24 cellular contexts compared by ENCODE assay signal in genomic region chr2:241260911-241261310, GRCh38. TPM values are rescaled to one million over a fixed set of nuclear protein-coding genes. Genes with fewer than 3 reads are reported as not detected.
DNase-seq lines count a peak whose midpoint lies in the region; ATAC-seq, FAIRE-seq and TF ChIP-seq lines count a peak whose summit lies in the region.
"Had no signal": no experiment of that assay in that cellular context is flagged by ENCODE, and none has a peak within 500 bp of the region (broad histone marks: within the 10 kb centered on the region; RNA-seq: fewer than 3 reads in every experiment).

No MANE protein-coding gene starts in this region.

- no peak overlapping the region for H2AFZ ChIP-seq in HepG2 (ENCODE audit: low read length)

- no TSS peak for BruUV-seq in HepG2 (replicated peaks; lab: Mats Ljungman, UMichigan)
- BruUV-seq in Calu3 (replicated peaks; lab: Mats Ljungman, UMichigan): no TSS peak

- peaks cover 11% of the 10 kb centered on the region for H3K4me1 ChIP-seq in HepG2 (ENCODE audit: insufficient read depth, low read length)
- H3K4me1 ChIP-seq in right lobe of liver: peaks cover 0 to 13% (median 4%) of the 10 kb centered on the region in 4 donors
- H3K4me1 ChIP-seq: A549, BE2C had no signal

- H3K9ac ChIP-seq in HepG2 (ENCODE audit: insufficient read depth, low read depth, low read length): no peak overlapping the region
- H3K9ac ChIP-seq: BLaER1 treated with 17β-estradiol and CSF1 and Interleukin-3, amounts not matched to agents 10 nM and 100 nM had no signal

- POLR2A ChIA-PET in HepG2 (lab: Yijun Ruan, JAX): interaction anchor here (0.7 kb wide), 1 partner anchor 245 kb away, joined by 4 read pairs; no protein-coding TSS in a partner anchor

- TF ChIP-seq CTCF in HepG2 (CRISPR knock-in tag; IDR thresholded peaks at IDR 0.05) (no peak), right lobe of liver (IDR thresholded peaks at IDR 0.05) (no peak), chondrocyte (IDR thresholded peaks at IDR 0.05) (no peak), Calu3 (IDR thresholded peaks at IDR 0.05; ENCODE audit: unreplicated experiment) (no peak)

- H3K27ac ChIP-seq in HepG2 (ENCODE audit: extremely low read length, insufficient read depth, low read length): no peak overlapping the region
- H3K27ac ChIP-seq in right lobe of liver: no peak overlapping the region
- H3K27ac ChIP-seq: A549; BLaER1 treated with 17β-estradiol and CSF1 and Interleukin-3, amounts not matched to agents 10 nM and 100 nM had no signal

- TF ChIP-seq EP300 in HepG2 (IDR thresholded peaks at IDR 0.05; ENCODE audit: low read depth in 2 of 2, low read length in 2 of 2): no peak
- no peak for TF ChIP-seq EP300 in HepG2 (CRISPR knock-in tag; IDR thresholded peaks at IDR 0.05; ENCODE audit: borderline replicate concordance)

- H3K36me3 ChIP-seq in HepG2 (replicated peaks in 1 of 2; ENCODE audit: control insufficient read depth in 1 of 2, insufficient read depth in 2 of 2, low read length in 2 of 2): peaks cover 56 to 90% of the 10 kb centered on the region in 2 experiments
- H3K36me3 ChIP-seq in right lobe of liver: peaks cover 7 to 97% (median 54%) of the 10 kb centered on the region in 4 donors

- 95% methylated on average over 3 of the region's 3 CpGs for WGBS in HepG2 (ENCODE audit: low lambda C conversion rate)
- 100% methylated on average over 1 of the region's 3 CpGs for WGBS in right lobe of liver (ENCODE audit: insufficient coverage, low coverage, low lambda C conversion rate, missing lambda C conversion rate)

- H3K4me3 Mint-ChIP-seq in chondrocyte (ENCODE audit: unreplicated experiment): no peak overlapping the region
- H3K4me3 Mint-ChIP-seq in Calu3 (ENCODE audit: low read depth, unreplicated experiment): no peak overlapping the region
- H3K4me3 Mint-ChIP-seq in activated naive CD8-positive, alpha-beta T cell treated with anti-CD3 and anti-CD28 coated beads, Interleukin-2, amount 50 U/mL, for 24 hours: no peak overlapping the region
- H3K4me3 Mint-ChIP-seq: CD14-positive monocyte; CD4-positive, alpha-beta T cell; CD8-positive, alpha-beta memory T cell had no signal

- ATAC-seq in HepG2 (no peak), right lobe of liver (no peak), GM18517 (IDR thresholded peaks at IDR 0.05; ENCODE audit: unreplicated experiment) (no peak)
- ATAC-seq in activated naive CD8-positive, alpha-beta T cell treated with anti-CD3 and anti-CD28 coated beads, Interleukin-2, amount 50 U/mL, for 24 hours: no peak

- H3K4me1 Mint-ChIP-seq in chondrocyte (ENCODE audit: low read depth): peaks cover 19% of the 10 kb centered on the region
- no peaks in the 10 kb centered on the region for H3K4me1 Mint-ChIP-seq in Calu3 (ENCODE audit: low read depth, unreplicated experiment)
- no peaks in the 10 kb centered on the region for H3K4me1 Mint-ChIP-seq in activated naive CD8-positive, alpha-beta T cell treated with anti-CD3 and anti-CD28 coated beads, Interleukin-2, amount 50 U/mL, for 24 hours
- H3K4me1 Mint-ChIP-seq: CD14-positive monocyte had no signal

- H3K27me3 Mint-ChIP-seq in chondrocyte (ENCODE audit: low read depth): no peaks in the 10 kb centered on the region
- H3K27me3 Mint-ChIP-seq in Calu3 (ENCODE audit: unreplicated experiment): no peaks in the 10 kb centered on the region
- no peaks in the 10 kb centered on the region for H3K27me3 Mint-ChIP-seq in activated naive CD8-positive, alpha-beta T cell treated with anti-CD3 and anti-CD28 coated beads, Interleukin-2, amount 50 U/mL, for 24 hours
- H3K27me3 Mint-ChIP-seq: CD4-positive, alpha-beta T cell; CD8-positive, alpha-beta memory T cell had no signal

- intact Hi-C loops in HepG2 (cut with micrococcal nuclease; ENCODE audit: unreplicated experiment) (no loop called here), right lobe of liver (cut with DNase I) (no loop called here), Calu3 (cut with micrococcal nuclease; ENCODE audit: unreplicated experiment) (no loop called here)

- peaks cover 61% of the 10 kb centered on the region for H4K20me1 ChIP-seq in HepG2 (ENCODE audit: insufficient read depth, low read length)

- H3K27me3 ChIP-seq in HepG2 (ENCODE audit: control insufficient read depth in 1 of 2, insufficient read depth in 2 of 2, low read length in 2 of 2): no peaks in the 10 kb centered on the region
- H3K27me3 ChIP-seq in right lobe of liver: no peaks in the 10 kb centered on the region
- H3K27me3 ChIP-seq: BE2C; BLaER1 treated with 17β-estradiol and CSF1 and Interleukin-3, amounts not matched to agents 10 nM and 100 nM had no signal

- no peak for TF ChIP-seq POLR2A in HepG2 (IDR thresholded peaks at IDR 0.05; ENCODE audit: insufficient read depth in 1 of 2, low read depth in 2 of 2, low read length in 2 of 2)
- TF ChIP-seq POLR2A in right lobe of liver (IDR thresholded peaks at IDR 0.05): no peak

- H3K4me3 ChIP-seq in HepG2 (replicated peaks in 1 of 3; ENCODE audit: insufficient read depth in 1 of 3, low read depth in 2 of 3, low read length in 3 of 3): no peak overlapping the region
- H3K4me3 ChIP-seq in right lobe of liver: no peak overlapping the region
- H3K4me3 ChIP-seq: A549; BLaER1 treated with 17β-estradiol and CSF1 and Interleukin-3, amounts not matched to agents 10 nM and 100 nM had no signal

- H3K9me3 Mint-ChIP-seq in chondrocyte (ENCODE audit: low read depth): no peaks in the 10 kb centered on the region
- H3K9me3 Mint-ChIP-seq in Calu3 (ENCODE audit: low read depth, unreplicated experiment): no peaks in the 10 kb centered on the region
- no peaks in the 10 kb centered on the region for H3K9me3 Mint-ChIP-seq in activated naive CD8-positive, alpha-beta T cell treated with anti-CD3 and anti-CD28 coated beads, Interleukin-2, amount 50 U/mL, for 24 hours
- H3K9me3 Mint-ChIP-seq: CD4-positive, alpha-beta T cell; CD8-positive, alpha-beta memory T cell had no signal

- DNase-seq in HepG2 (ENCODE audit: low spot score) (no peak), right lobe of liver (no peak), chondrocyte (ENCODE audit: low spot score) (no peak), Calu3 (no peak)
- peak; percentile 10 for DNase-seq in stimulated activated CD8-positive, alpha-beta memory T cell treated with anti-CD3 and anti-CD28 coated beads, Interleukin-4, amount 100 ng/mL, for 48 hours
- no peak for DNase-seq in activated naive CD8-positive, alpha-beta T cell treated with anti-CD3 and anti-CD28 coated beads, Interleukin-2, amount 50 U/mL, for 24 hours
- DNase-seq: 8988T; ACHN; AML-193; BE2C; CD4-positive, alpha-beta T cell; CD8-positive, alpha-beta memory T cell; DMS53; DMS79 treated with DMSO at 0.1 percent for 48 hours; GF-D8; GOT3; HCEC 1CT had no signal

- in situ Hi-C loops in HepG2 (cut with HindIII; ENCODE audit: extremely low pct_ligation_motif_present, low pct_unique_long_range_greater_than_20kb): no loop called here

- peaks cover 70% of the 10 kb centered on the region for H3K79me2 ChIP-seq in HepG2 (ENCODE audit: insufficient read depth, low read length)

- H3K4me2 ChIP-seq in HepG2 (ENCODE audit: low read depth, low read length): no peak overlapping the region
- H3K4me2 ChIP-seq: A549; BLaER1 treated with 17β-estradiol and CSF1 and Interleukin-3, amounts not matched to agents 10 nM and 100 nM had no signal

- H3K9me3 ChIP-seq in HepG2 (ENCODE audit: low read length) (no peaks in the 10 kb centered on the region), right lobe of liver (no peaks in the 10 kb centered on the region)
- H3K9me3 ChIP-seq: A549; BE2C; BLaER1 treated with 17β-estradiol and CSF1 and Interleukin-3, amounts not matched to agents 10 nM and 100 nM had no signal

- CTCF ChIA-PET in HepG2 (lab: Yijun Ruan, JAX; ENCODE audit: low intra/inter-chr PET ratio, low total read pairs) (no interaction called here), Calu3 (lab: Charles Lee) (interaction anchor here (0.6 kb wide), 1 partner anchor 541 kb away, joined by 3 read pairs; no protein-coding TSS in a partner anchor)

- H3K27ac Mint-ChIP-seq in chondrocyte (ENCODE audit: unreplicated experiment): peak overlapping the region; percentile 2
- no peak overlapping the region for H3K27ac Mint-ChIP-seq in Calu3 (ENCODE audit: unreplicated experiment)
- H3K27ac Mint-ChIP-seq in activated naive CD8-positive, alpha-beta T cell treated with anti-CD3 and anti-CD28 coated beads, Interleukin-2, amount 50 U/mL, for 24 hours: no peak overlapping the region

- H3K36me3 Mint-ChIP-seq in chondrocyte (ENCODE audit: low read depth) (peaks cover 46% of the 10 kb centered on the region), Calu3 (ENCODE audit: insufficient read depth, unreplicated experiment) (peaks cover 78% of the 10 kb centered on the region)
- peaks cover 62% of the 10 kb centered on the region for H3K36me3 Mint-ChIP-seq in activated naive CD8-positive, alpha-beta T cell treated with anti-CD3 and anti-CD28 coated beads, Interleukin-2, amount 50 U/mL, for 24 hours (ENCODE audit: low read depth)

- no peak for TF ChIP-seq RAD21 in HepG2 (CRISPR knock-in tag; IDR thresholded peaks at IDR 0.05)

- FAIRE-seq in HepG2 (lab: Jason Lieb, UNC): no peak
- FAIRE-seq: A549, GM12891, GM18507, H54 had no signal

RNA-seq across cellular contexts. Expression of gene HDLBP, which starts 54.6 kb away (rescaled TPM):
- 707 and 912 TPM in 2 replicates for total RNA-seq in HepG2 (2016; rRNA removed; fragmentation: Illumina TruSeq; extraction: Trizol)
- total RNA-seq in HepG2 (2016; cell fraction: cytosol; rRNA removed; fragmentation: Illumina TruSeq; extraction: Trizol; ENCODE audit: low read depth): 195 and 216 TPM in 2 replicates
- total RNA-seq in HepG2 (2016; cell fraction: insoluble cytoplasmic fraction; rRNA removed; fragmentation: Illumina TruSeq; extraction: Trizol): 687 and 831 TPM in 2 replicates
- 620 and 676 TPM in 2 replicates for total RNA-seq in HepG2 (2016; cell fraction: membrane; rRNA removed; fragmentation: Illumina TruSeq; extraction: Trizol)
- 437 and 494 TPM in 2 replicates for total RNA-seq in HepG2 (2016; cell fraction: nucleus; rRNA removed; fragmentation: Illumina TruSeq; extraction: Trizol)
- 434 and 464 TPM in 2 replicates for polyA plus RNA-seq in HepG2 (2011; rRNA removed)
- 419 and 448 TPM in 2 replicates for polyA plus RNA-seq in HepG2 (2011; cell fraction: cytosol; rRNA removed)
- 618 and 764 TPM in 2 replicates for polyA plus RNA-seq in HepG2 (2011; cell fraction: nucleus; rRNA removed)
- 461 and 517 TPM in 2 replicates for polyA plus RNA-seq in HepG2 (2012)
- polyA plus RNA-seq in HepG2 (2016; cell fraction: cytosol; fragmentation: Illumina TruSeq; extraction: Trizol; ENCODE audit: low read depth): 179 and 188 TPM in 2 replicates
- 695 and 895 TPM in 2 replicates for polyA plus RNA-seq in HepG2 (2016; cell fraction: insoluble cytoplasmic fraction; fragmentation: Illumina TruSeq; extraction: Trizol; ENCODE audit: low read depth)
- polyA plus RNA-seq in HepG2 (2016; cell fraction: membrane; fragmentation: Illumina TruSeq; extraction: Trizol; ENCODE audit: low read depth): 483 and 563 TPM in 2 replicates
- 674 and 742 TPM in 2 replicates for polyA plus RNA-seq in HepG2 (2016; cell fraction: nucleus; fragmentation: Illumina TruSeq; extraction: Trizol; ENCODE audit: insufficient read depth, low read depth)
- polyA minus RNA-seq in HepG2 (2011; rRNA and poly(A)+ RNA removed; ENCODE audit: low replicate concordance): 303 and 643 TPM in 2 replicates
- polyA minus RNA-seq in HepG2 (2011; cell fraction: cytosol; rRNA and poly(A)+ RNA removed): 590 and 596 TPM in 2 replicates
- 603 and 678 TPM in 2 replicates for polyA minus RNA-seq in HepG2 (2011; cell fraction: nucleus; rRNA and poly(A)+ RNA removed)
- total RNA-seq in right lobe of liver: 100 to 1,000 TPM; 341 to 557 (median 479) TPM
- total RNA-seq in chondrocyte: 979 to 1,131 TPM (median 989 TPM) in 3 replicates
- 429 and 493 TPM in 2 replicates for total RNA-seq in Calu3 (2022)

RNA-seq across cellular contexts. Expression of gene SEPTIN2, which starts 54.8 kb away (rescaled TPM):
- total RNA-seq in HepG2 (2016; rRNA removed; fragmentation: Illumina TruSeq; extraction: Trizol): 493 and 750 TPM in 2 replicates
- total RNA-seq in HepG2 (2016; cell fraction: cytosol; rRNA removed; fragmentation: Illumina TruSeq; extraction: Trizol; ENCODE audit: low read depth): 68.0 and 78.0 TPM in 2 replicates
- 485 and 732 TPM in 2 replicates for total RNA-seq in HepG2 (2016; cell fraction: insoluble cytoplasmic fraction; rRNA removed; fragmentation: Illumina TruSeq; extraction: Trizol)
- total RNA-seq in HepG2 (2016; cell fraction: membrane; rRNA removed; fragmentation: Illumina TruSeq; extraction: Trizol): 155 and 168 TPM in 2 replicates
- total RNA-seq in HepG2 (2016; cell fraction: nucleus; rRNA removed; fragmentation: Illumina TruSeq; extraction: Trizol): 303 and 351 TPM in 2 replicates
- polyA plus RNA-seq in HepG2 (2011; rRNA removed): 579 and 733 TPM in 2 replicates
- 208 and 366 TPM in 2 replicates for polyA plus RNA-seq in HepG2 (2011; cell fraction: cytosol; rRNA removed)
- polyA plus RNA-seq in HepG2 (2011; cell fraction: nucleus; rRNA removed): 383 and 475 TPM in 2 replicates
- polyA plus RNA-seq in HepG2 (2012): 320 and 513 TPM in 2 replicates
- polyA plus RNA-seq in HepG2 (2016; cell fraction: cytosol; fragmentation: Illumina TruSeq; extraction: Trizol; ENCODE audit: low read depth): 35.1 and 36.8 TPM in 2 replicates
- 746 and 761 TPM in 2 replicates for polyA plus RNA-seq in HepG2 (2016; cell fraction: insoluble cytoplasmic fraction; fragmentation: Illumina TruSeq; extraction: Trizol; ENCODE audit: low read depth)
- polyA plus RNA-seq in HepG2 (2016; cell fraction: membrane; fragmentation: Illumina TruSeq; extraction: Trizol; ENCODE audit: low read depth): 102 and 104 TPM in 2 replicates
- 515 and 562 TPM in 2 replicates for polyA plus RNA-seq in HepG2 (2016; cell fraction: nucleus; fragmentation: Illumina TruSeq; extraction: Trizol; ENCODE audit: insufficient read depth, low read depth)
- 234 and 609 TPM in 2 replicates for polyA minus RNA-seq in HepG2 (2011; rRNA and poly(A)+ RNA removed; ENCODE audit: low replicate concordance)
- polyA minus RNA-seq in HepG2 (2011; cell fraction: cytosol; rRNA and poly(A)+ RNA removed): 218 and 237 TPM in 2 replicates
- polyA minus RNA-seq in HepG2 (2011; cell fraction: nucleus; rRNA and poly(A)+ RNA removed): 446 and 458 TPM in 2 replicates
- 10 to 100 TPM; 66.6 to 97.9 (median 86.2) TPM for total RNA-seq in right lobe of liver
- 447 to 542 TPM (median 465 TPM) in 3 replicates for total RNA-seq in chondrocyte
- total RNA-seq in Calu3 (2022): 413 and 445 TPM in 2 replicates
